1 cellular context compared by ENCODE assay signal in the genomic region with DNA sequence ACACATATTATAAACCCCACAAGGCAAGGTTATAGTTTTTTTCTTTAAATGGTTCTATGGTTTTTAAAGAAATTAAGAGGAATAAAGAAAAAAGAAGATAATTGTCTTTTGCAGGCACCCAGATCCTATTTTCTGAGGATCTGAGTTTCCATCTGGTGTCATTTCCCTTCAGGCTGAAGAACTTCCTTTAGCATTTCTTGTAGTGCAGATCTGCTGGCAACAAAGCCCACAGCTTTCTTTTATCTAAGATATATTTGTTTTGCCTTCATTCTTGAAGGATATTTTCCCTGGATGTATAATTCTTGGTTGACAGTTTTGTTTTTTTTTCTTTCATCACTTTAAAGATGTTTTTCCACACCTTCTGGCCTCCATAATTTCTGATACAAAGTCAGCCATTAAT.
TF ChIP-seq lines count a peak whose summit lies in the region.

No MANE protein-coding gene starts in this region.

TF ChIP-seq in GM23338, 12 proteins besides CTCF, POLR2A, EP300 and RAD21 (continued from another document):
- TF ChIP-seq, protein P1, sequence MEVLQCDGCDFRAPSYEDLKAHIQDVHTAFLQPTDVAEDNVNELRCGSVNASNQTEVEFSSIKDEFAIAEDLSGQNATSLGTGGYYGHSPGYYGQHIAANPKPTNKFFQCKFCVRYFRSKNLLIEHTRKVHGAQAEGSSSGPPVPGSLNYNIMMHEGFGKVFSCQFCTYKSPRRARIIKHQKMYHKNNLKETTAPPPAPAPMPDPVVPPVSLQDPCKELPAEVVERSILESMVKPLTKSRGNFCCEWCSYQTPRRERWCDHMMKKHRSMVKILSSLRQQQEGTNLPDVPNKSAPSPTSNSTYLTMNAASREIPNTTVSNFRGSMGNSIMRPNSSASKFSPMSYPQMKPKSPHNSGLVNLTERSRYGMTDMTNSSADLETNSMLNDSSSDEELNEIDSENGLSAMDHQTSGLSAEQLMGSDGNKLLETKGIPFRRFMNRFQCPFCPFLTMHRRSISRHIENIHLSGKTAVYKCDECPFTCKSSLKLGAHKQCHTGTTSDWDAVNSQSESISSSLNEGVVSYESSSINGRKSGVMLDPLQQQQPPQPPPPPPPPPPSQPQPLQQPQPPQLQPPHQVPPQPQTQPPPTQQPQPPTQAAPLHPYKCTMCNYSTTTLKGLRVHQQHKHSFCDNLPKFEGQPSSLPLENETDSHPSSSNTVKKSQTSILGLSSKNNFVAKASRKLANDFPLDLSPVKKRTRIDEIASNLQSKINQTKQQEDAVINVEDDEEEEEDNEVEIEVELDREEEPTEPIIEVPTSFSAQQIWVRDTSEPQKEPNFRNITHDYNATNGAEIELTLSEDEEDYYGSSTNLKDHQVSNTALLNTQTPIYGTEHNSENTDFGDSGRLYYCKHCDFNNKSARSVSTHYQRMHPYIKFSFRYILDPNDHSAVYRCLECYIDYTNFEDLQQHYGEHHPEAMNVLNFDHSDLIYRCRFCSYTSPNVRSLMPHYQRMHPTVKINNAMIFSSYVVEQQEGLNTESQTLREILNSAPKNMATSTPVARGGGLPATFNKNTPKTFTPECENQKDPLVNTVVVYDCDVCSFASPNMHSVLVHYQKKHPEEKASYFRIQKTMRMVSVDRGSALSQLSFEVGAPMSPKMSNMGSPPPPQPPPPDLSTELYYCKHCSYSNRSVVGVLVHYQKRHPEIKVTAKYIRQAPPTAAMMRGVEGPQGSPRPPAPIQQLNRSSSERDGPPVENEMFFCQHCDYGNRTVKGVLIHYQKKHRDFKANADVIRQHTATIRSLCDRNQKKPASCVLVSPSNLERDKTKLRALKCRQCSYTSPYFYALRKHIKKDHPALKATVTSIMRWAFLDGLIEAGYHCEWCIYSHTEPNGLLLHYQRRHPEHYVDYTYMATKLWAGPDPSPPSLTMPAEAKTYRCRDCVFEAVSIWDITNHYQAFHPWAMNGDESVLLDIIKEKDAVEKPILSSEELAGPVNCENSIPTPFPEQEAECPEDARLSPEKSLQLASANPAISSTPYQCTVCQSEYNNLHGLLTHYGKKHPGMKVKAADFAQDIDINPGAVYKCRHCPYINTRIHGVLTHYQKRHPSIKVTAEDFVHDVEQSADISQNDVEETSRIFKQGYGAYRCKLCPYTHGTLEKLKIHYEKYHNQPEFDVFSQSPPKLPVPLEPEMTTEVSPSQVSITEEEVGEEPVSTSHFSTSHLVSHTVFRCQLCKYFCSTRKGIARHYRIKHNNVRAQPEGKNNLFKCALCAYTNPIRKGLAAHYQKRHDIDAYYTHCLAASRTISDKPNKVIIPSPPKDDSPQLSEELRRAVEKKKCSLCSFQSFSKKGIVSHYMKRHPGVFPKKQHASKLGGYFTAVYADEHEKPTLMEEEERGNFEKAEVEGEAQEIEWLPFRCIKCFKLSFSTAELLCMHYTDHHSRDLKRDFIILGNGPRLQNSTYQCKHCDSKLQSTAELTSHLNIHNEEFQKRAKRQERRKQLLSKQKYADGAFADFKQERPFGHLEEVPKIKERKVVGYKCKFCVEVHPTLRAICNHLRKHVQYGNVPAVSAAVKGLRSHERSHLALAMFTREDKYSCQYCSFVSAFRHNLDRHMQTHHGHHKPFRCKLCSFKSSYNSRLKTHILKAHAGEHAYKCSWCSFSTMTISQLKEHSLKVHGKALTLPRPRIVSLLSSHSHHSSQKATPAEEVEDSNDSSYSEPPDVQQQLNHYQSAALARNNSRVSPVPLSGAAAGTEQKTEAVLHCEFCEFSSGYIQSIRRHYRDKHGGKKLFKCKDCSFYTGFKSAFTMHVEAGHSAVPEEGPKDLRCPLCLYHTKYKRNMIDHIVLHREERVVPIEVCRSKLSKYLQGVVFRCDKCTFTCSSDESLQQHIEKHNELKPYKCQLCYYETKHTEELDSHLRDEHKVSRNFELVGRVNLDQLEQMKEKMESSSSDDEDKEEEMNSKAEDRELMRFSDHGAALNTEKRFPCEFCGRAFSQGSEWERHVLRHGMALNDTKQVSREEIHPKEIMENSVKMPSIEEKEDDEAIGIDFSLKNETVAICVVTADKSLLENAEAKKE (CRISPR knock-in tag; IDR thresholded peaks at IDR 0.05), result no peak
- no peak for TF ChIP-seq EZH2 (IDR thresholded peaks at IDR 0.05; ENCODE audit: low read depth, unreplicated experiment)
- TF ChIP-seq EZH2phosphoT487 (IDR thresholded peaks at IDR 0.05; ENCODE audit: unreplicated experiment), result no peak
- TF ChIP-seq NANOG (IDR thresholded peaks at IDR 0.05; ENCODE audit: borderline replicate concordance), result no peak
TF ChIP-seq in GM23338: peak in this region for 0.
